2 cellular contexts compared by ENCODE assay signal in the genomic region with DNA sequence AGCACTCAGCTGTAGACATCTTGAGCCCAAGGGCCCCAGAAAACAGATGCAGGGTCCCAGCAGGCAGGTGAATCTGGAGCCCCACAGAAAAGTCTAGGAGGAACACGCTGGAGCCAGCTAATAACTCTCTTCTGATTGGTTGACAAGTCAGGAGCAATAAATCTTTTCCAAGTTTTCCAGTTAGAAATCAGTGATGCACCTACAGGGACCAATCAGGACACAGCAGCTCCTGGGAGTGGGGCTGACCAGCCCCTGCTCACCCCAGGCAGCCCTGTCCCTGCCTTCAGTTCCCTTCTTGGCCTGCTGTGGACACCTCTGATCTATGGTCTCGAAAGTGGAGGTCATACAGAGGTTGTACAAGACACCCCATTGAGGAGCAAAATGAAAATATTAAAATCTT.
A peak's percentile ranks its signal among the peaks of the same experiment; 100 is the strongest.
TF ChIP-seq lines count a peak whose summit lies in the region.

No MANE protein-coding gene starts in this region.

TF ChIP-seq in HCT116, 20 proteins besides CTCF, POLR2A, EP300 and RAD21 (continued from another document):
- TF ChIP-seq JUND (IDR thresholded peaks at IDR 0.05) (no peak), EZH2 (IDR thresholded peaks at IDR 0.05) (no peak), SP1 (IDR thresholded peaks at IDR 0.05; ENCODE audit: low read depth) (no peak), CEBPB (IDR thresholded peaks at IDR 0.05; ENCODE audit: low read depth) (no peak), ZFX (IDR thresholded peaks at IDR 0.05) (no peak), TCF7L2 (IDR thresholded peaks at IDR 0.05; ENCODE audit: borderline replicate concordance, extremely low read depth, insufficient read depth, insufficient read length) (no peak)
- TF ChIP-seq, protein P1, sequence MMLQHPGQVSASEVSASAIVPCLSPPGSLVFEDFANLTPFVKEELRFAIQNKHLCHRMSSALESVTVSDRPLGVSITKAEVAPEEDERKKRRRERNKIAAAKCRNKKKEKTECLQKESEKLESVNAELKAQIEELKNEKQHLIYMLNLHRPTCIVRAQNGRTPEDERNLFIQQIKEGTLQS (IDR thresholded peaks at IDR 0.05): no peak
TF ChIP-seq in HCT116: peak in this region for 0.

TF ChIP-seq in K562, 482 proteins besides CTCF, POLR2A, EP300 and RAD21:
- TF ChIP-seq, protein P2, sequence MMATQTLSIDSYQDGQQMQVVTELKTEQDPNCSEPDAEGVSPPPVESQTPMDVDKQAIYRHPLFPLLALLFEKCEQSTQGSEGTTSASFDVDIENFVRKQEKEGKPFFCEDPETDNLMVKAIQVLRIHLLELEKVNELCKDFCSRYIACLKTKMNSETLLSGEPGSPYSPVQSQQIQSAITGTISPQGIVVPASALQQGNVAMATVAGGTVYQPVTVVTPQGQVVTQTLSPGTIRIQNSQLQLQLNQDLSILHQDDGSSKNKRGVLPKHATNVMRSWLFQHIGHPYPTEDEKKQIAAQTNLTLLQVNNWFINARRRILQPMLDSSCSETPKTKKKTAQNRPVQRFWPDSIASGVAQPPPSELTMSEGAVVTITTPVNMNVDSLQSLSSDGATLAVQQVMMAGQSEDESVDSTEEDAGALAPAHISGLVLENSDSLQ (IDR thresholded peaks at IDR 0.05): peak; percentile 59
- TF ChIP-seq POLR2AphosphoS2 (IDR thresholded peaks at IDR 0.05; ENCODE audit: low read length): no peak
